1 cellular context compared by ENCODE assay signal in genomic region chr6:72621243-72622093, GRCh38.
A peak's percentile ranks its signal among the peaks of the same experiment; 100 is the strongest.
TF ChIP-seq lines count a peak whose summit lies in the region.

KCNQ5 (plus strand) TSS chr6:72622064.

TF ChIP-seq in GM12878, 131 proteins besides CTCF, POLR2A, EP300 and RAD21 (continued from another document):
- TF ChIP-seq RELB (IDR thresholded peaks at IDR 0.05; ENCODE audit: low read depth) (no peak; the same call in 1 of the 2 replicates), PML (IDR thresholded peaks at IDR 0.05; ENCODE audit: low read length) (no peak), MLLT1 (IDR thresholded peaks at IDR 0.05) (0 out of 2 replicates have a peak, but pooled peaks have one; percentile 27), EGR1 (IDR thresholded peaks at IDR 0.05; ENCODE audit: borderline replicate concordance in 1 of 2, low read depth in 2 of 2, low read length in 2 of 2) (peak in 1 of 2 experiments; percentile 46; a peak in 1 of 3 replicates), NBN (IDR thresholded peaks at IDR 0.05) (0 out of 2 replicates have a peak, but pooled peaks have one; percentile 25), MTA2 (IDR thresholded peaks at IDR 0.05; ENCODE audit: low read depth) (0 out of 2 replicates have a peak, but pooled peaks have one; percentile 7), BCL3 (IDR thresholded peaks at IDR 0.05; ENCODE audit: borderline replicate concordance, insufficient read depth, low read depth, low read length, poor library complexity, severe bottlenecking) (no peak)
